Comparison of ENCODE assay signal across 1 cellular context in genomic region chr18:58398648-58399398, GRCh38.
TF ChIP-seq lines count a peak whose summit lies in the region.

No MANE protein-coding gene starts in this region.

TF ChIP-seq in HepG2, 621 proteins besides CTCF, POLR2A, EP300 and RAD21 (continued from another document and continues in another):
- TF ChIP-seq, protein P1, sequence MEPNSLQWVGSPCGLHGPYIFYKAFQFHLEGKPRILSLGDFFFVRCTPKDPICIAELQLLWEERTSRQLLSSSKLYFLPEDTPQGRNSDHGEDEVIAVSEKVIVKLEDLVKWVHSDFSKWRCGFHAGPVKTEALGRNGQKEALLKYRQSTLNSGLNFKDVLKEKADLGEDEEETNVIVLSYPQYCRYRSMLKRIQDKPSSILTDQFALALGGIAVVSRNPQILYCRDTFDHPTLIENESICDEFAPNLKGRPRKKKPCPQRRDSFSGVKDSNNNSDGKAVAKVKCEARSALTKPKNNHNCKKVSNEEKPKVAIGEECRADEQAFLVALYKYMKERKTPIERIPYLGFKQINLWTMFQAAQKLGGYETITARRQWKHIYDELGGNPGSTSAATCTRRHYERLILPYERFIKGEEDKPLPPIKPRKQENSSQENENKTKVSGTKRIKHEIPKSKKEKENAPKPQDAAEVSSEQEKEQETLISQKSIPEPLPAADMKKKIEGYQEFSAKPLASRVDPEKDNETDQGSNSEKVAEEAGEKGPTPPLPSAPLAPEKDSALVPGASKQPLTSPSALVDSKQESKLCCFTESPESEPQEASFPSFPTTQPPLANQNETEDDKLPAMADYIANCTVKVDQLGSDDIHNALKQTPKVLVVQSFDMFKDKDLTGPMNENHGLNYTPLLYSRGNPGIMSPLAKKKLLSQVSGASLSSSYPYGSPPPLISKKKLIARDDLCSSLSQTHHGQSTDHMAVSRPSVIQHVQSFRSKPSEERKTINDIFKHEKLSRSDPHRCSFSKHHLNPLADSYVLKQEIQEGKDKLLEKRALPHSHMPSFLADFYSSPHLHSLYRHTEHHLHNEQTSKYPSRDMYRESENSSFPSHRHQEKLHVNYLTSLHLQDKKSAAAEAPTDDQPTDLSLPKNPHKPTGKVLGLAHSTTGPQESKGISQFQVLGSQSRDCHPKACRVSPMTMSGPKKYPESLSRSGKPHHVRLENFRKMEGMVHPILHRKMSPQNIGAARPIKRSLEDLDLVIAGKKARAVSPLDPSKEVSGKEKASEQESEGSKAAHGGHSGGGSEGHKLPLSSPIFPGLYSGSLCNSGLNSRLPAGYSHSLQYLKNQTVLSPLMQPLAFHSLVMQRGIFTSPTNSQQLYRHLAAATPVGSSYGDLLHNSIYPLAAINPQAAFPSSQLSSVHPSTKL (CRISPR knock-in tag; IDR thresholded peaks at IDR 0.05): peak; percentile 44; the same call in 1 of the 2 replicates
- TF ChIP-seq ZNF331 (CRISPR knock-in tag; IDR thresholded peaks at IDR 0.05): peak; percentile 24; the same call in 1 of the 2 replicates
- TF ChIP-seq ZNF337 (CRISPR knock-in tag; IDR thresholded peaks at IDR 0.05; ENCODE audit: borderline replicate concordance, low read depth): no peak
- no peak for TF ChIP-seq RBM39 (IDR thresholded peaks at IDR 0.05; ENCODE audit: low read depth, low read length, poor library complexity, severe bottlenecking)
- TF ChIP-seq PHB2 (IDR thresholded peaks at IDR 0.05; ENCODE audit: partially characterized antibody): no peak
- TF ChIP-seq ZNF841 (CRISPR knock-in tag; IDR thresholded peaks at IDR 0.05; ENCODE audit: borderline replicate concordance): no peak
- TF ChIP-seq PHF8 (CRISPR knock-in tag; IDR thresholded peaks at IDR 0.05): no peak
- no peak for TF ChIP-seq BATF2 (CRISPR knock-in tag; IDR thresholded peaks at IDR 0.05)
- peak; percentile 75 for TF ChIP-seq HNF4A (CRISPR knock-in tag; IDR thresholded peaks at IDR 0.05)
- no peak for TF ChIP-seq KLF15 (CRISPR knock-in tag; IDR thresholded peaks at IDR 0.05; ENCODE audit: borderline replicate concordance)
- peak; percentile 34; the same call in 1 of the 2 replicates for TF ChIP-seq FOXO1 (CRISPR knock-in tag; IDR thresholded peaks at IDR 0.05)
- TF ChIP-seq POGK (CRISPR knock-in tag; conservative IDR thresholded peaks at IDR 0.05): no peak
- no peak for TF ChIP-seq MAF1 (CRISPR knock-in tag; IDR thresholded peaks at IDR 0.05; ENCODE audit: borderline replicate concordance)
- TF ChIP-seq, protein P2, sequence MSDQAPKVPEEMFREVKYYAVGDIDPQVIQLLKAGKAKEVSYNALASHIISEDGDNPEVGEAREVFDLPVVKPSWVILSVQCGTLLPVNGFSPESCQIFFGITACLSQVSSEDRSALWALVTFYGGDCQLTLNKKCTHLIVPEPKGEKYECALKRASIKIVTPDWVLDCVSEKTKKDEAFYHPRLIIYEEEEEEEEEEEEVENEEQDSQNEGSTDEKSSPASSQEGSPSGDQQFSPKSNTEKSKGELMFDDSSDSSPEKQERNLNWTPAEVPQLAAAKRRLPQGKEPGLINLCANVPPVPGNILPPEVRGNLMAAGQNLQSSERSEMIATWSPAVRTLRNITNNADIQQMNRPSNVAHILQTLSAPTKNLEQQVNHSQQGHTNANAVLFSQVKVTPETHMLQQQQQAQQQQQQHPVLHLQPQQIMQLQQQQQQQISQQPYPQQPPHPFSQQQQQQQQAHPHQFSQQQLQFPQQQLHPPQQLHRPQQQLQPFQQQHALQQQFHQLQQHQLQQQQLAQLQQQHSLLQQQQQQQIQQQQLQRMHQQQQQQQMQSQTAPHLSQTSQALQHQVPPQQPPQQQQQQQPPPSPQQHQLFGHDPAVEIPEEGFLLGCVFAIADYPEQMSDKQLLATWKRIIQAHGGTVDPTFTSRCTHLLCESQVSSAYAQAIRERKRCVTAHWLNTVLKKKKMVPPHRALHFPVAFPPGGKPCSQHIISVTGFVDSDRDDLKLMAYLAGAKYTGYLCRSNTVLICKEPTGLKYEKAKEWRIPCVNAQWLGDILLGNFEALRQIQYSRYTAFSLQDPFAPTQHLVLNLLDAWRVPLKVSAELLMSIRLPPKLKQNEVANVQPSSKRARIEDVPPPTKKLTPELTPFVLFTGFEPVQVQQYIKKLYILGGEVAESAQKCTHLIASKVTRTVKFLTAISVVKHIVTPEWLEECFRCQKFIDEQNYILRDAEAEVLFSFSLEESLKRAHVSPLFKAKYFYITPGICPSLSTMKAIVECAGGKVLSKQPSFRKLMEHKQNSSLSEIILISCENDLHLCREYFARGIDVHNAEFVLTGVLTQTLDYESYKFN (CRISPR knock-in tag; conservative IDR thresholded peaks at IDR 0.05): 0 out of 2 replicates have a peak, but pooled peaks have one; percentile 56
- TF ChIP-seq ZFP36L1 (CRISPR knock-in tag; IDR thresholded peaks at IDR 0.05): peak; percentile 35; the same call in 1 of the 2 replicates
- peak; percentile 46; the same call in 1 of the 2 replicates for TF ChIP-seq NFKB2 (CRISPR knock-in tag; IDR thresholded peaks at IDR 0.05; ENCODE audit: borderline replicate concordance)
- TF ChIP-seq, protein P3, sequence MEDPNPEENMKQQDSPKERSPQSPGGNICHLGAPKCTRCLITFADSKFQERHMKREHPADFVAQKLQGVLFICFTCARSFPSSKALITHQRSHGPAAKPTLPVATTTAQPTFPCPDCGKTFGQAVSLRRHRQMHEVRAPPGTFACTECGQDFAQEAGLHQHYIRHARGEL (CRISPR knock-in tag; IDR thresholded peaks at IDR 0.05): no peak
- TF ChIP-seq ZNF709 (CRISPR knock-in tag; IDR thresholded peaks at IDR 0.05): no peak
- TF ChIP-seq ZNF761 (CRISPR knock-in tag; conservative IDR thresholded peaks at IDR 0.05): 0 out of 2 replicates have a peak, but pooled peaks have one; percentile 42
- no peak; the same call in 1 of the 2 replicates for TF ChIP-seq ESRRA (CRISPR knock-in tag; IDR thresholded peaks at IDR 0.05; ENCODE audit: low read depth)
- no peak for TF ChIP-seq TBP (CRISPR knock-in tag; IDR thresholded peaks at IDR 0.05)
- TF ChIP-seq ETV6 (CRISPR knock-in tag; conservative IDR thresholded peaks at IDR 0.05): no peak
- 0 out of 2 replicates have a peak, but pooled peaks have one; percentile 69 for TF ChIP-seq ZNF782 (CRISPR knock-in tag; IDR thresholded peaks at IDR 0.05; ENCODE audit: borderline replicate concordance)
- TF ChIP-seq GATA4 (IDR thresholded peaks at IDR 0.05; ENCODE audit: borderline replicate concordance, low read depth): 0 out of 2 replicates have a peak, but pooled peaks have one; percentile 40
- TF ChIP-seq XBP1 (CRISPR knock-in tag; IDR thresholded peaks at IDR 0.05): no peak
- no peak; the same call in 1 of the 2 replicates for TF ChIP-seq ZNF746 (CRISPR knock-in tag; IDR thresholded peaks at IDR 0.05)
- no peak for TF ChIP-seq KDM5A (IDR thresholded peaks at IDR 0.05; ENCODE audit: borderline replicate concordance, low read length)
- no peak for TF ChIP-seq PRDM4 (CRISPR knock-in tag; IDR thresholded peaks at IDR 0.05; ENCODE audit: borderline replicate concordance)
- TF ChIP-seq EEA1 (CRISPR knock-in tag; IDR thresholded peaks at IDR 0.05; ENCODE audit: borderline replicate concordance): no peak
- TF ChIP-seq IKZF1 (IDR thresholded peaks at IDR 0.05): no peak
- peak; percentile 16; the same call in 1 of the 2 replicates for TF ChIP-seq ZSCAN29 (CRISPR knock-in tag; conservative IDR thresholded peaks at IDR 0.05)
- TF ChIP-seq ISX (CRISPR knock-in tag; conservative IDR thresholded peaks at IDR 0.05): no peak
- TF ChIP-seq ZZZ3 (CRISPR knock-in tag; IDR thresholded peaks at IDR 0.05; ENCODE audit: borderline replicate concordance): no peak
- TF ChIP-seq GATAD1 (CRISPR knock-in tag; IDR thresholded peaks at IDR 0.05): 0 out of 2 replicates have a peak, but pooled peaks have one; percentile 16
- no peak for TF ChIP-seq CREB1 (IDR thresholded peaks at IDR 0.05)
- no peak for TF ChIP-seq CREB1 (CRISPR knock-in tag; IDR thresholded peaks at IDR 0.05)
- TF ChIP-seq, protein P4, sequence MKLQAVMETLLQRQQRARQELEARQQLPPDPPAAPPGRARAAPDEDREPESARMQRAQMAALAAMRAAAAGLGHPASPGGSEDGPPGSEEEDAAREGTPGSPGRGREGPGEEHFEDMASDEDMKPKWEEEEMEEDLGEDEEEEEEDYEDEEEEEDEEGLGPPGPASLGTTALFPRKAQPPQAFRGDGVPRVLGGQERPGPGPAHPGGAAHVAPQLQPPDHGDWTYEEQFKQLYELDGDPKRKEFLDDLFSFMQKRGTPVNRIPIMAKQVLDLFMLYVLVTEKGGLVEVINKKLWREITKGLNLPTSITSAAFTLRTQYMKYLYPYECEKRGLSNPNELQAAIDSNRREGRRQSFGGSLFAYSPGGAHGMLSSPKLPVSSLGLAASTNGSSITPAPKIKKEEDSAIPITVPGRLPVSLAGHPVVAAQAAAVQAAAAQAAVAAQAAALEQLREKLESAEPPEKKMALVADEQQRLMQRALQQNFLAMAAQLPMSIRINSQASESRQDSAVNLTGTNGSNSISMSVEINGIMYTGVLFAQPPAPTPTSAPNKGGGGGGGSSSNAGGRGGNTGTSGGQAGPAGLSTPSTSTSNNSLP (IDR thresholded peaks at IDR 0.05; ENCODE audit: low read depth, low read length): peak; percentile 51; the same call in 1 of the 2 replicates
- TF ChIP-seq PLSCR1 (CRISPR knock-in tag; IDR thresholded peaks at IDR 0.05; ENCODE audit: borderline replicate concordance): no peak
- TF ChIP-seq MYC (CRISPR knock-in tag; IDR thresholded peaks at IDR 0.05; ENCODE audit: borderline replicate concordance): peak; percentile 45; the same call in 1 of the 2 replicates
- 0 out of 2 replicates have a peak, but pooled peaks have one; percentile 34 for TF ChIP-seq ZNF235 (CRISPR knock-in tag; IDR thresholded peaks at IDR 0.05; ENCODE audit: borderline replicate concordance)
- no peak for TF ChIP-seq CBX1 (IDR thresholded peaks at IDR 0.05; ENCODE audit: low read depth)
- TF ChIP-seq, protein P5, sequence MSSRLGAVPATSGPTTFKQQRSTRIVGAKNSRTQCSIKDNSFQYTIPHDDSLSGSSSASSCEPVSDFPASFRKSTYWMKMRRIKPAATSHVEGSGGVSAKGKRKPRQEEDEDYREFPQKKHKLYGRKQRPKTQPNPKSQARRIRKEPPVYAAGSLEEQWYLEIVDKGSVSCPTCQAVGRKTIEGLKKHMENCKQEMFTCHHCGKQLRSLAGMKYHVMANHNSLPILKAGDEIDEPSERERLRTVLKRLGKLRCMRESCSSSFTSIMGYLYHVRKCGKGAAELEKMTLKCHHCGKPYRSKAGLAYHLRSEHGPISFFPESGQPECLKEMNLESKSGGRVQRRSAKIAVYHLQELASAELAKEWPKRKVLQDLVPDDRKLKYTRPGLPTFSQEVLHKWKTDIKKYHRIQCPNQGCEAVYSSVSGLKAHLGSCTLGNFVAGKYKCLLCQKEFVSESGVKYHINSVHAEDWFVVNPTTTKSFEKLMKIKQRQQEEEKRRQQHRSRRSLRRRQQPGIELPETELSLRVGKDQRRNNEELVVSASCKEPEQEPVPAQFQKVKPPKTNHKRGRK (CRISPR knock-in tag; IDR thresholded peaks at IDR 0.05): no peak
- no peak for TF ChIP-seq PHF5A (CRISPR knock-in tag; IDR thresholded peaks at IDR 0.05; ENCODE audit: low read depth, unreplicated experiment)
- TF ChIP-seq BORCS8-MEF2B (CRISPR knock-in tag; IDR thresholded peaks at IDR 0.05): no peak
- no peak for TF ChIP-seq SALL2 (CRISPR knock-in tag; IDR thresholded peaks at IDR 0.05)
- no peak for TF ChIP-seq SP5 (CRISPR knock-in tag; IDR thresholded peaks at IDR 0.05; ENCODE audit: borderline replicate concordance, low read depth)
- 0 out of 2 replicates have a peak, but pooled peaks have one; percentile 75 for TF ChIP-seq ZNF543 (CRISPR knock-in tag; IDR thresholded peaks at IDR 0.05)
